ENCODE assay signal across 21 cellular contexts in genomic region chr7:105945848-105946247, GRCh38. TPM values are rescaled to one million over a fixed set of nuclear protein-coding genes. Genes with fewer than 3 reads are reported as not detected.
A peak's percentile ranks its signal among the peaks of the same experiment; 100 is the strongest.
DNase-seq lines count a peak whose midpoint lies in the region; ATAC-seq, FAIRE-seq and TF ChIP-seq lines count a peak whose summit lies in the region.
"Had no signal": no experiment of that assay in that cellular context is flagged by ENCODE, and none has a peak within 500 bp of the region (broad histone marks: within the 10 kb centered on the region; RNA-seq: fewer than 3 reads in every experiment).

No MANE protein-coding gene starts in this region.

- BruUV-seq in K562 (replicated peaks; lab: Mats Ljungman, UMichigan), result no TSS peak

- TF ChIP-seq POLR2A in K562 (conservative IDR thresholded peaks at IDR 0.05), result no peak

- H3K27me3 ChIP-seq in K562 (ENCODE audit: control insufficient read depth in 2 of 2, insufficient read depth in 2 of 2, low read length in 2 of 2), result peaks cover 26 to 35% of the 10 kb centered on the region in 2 experiments
- H3K27me3 ChIP-seq: BLaER1 treated with 17β-estradiol and CSF1 and Interleukin-3, amounts not matched to agents 10 nM and 100 nM had no signal

- H3K27ac ChIP-seq in HEK293 (ENCODE audit: extremely low read depth, low read depth, low read length) (no peak overlapping the region), K562 (ENCODE audit: extremely low read depth, low read depth, low read length) (no peak overlapping the region)
- H3K27ac ChIP-seq: 22Rv1; A549; BLaER1 treated with 17β-estradiol and CSF1 and Interleukin-3, amounts not matched to agents 10 nM and 100 nM; C4-2B had no signal

- TF ChIP-seq EP300 in K562 (IDR thresholded peaks at IDR 0.05; ENCODE audit: low read length), result no peak

- no peak for ATAC-seq in K562
- ATAC-seq: A549; CD8-positive, alpha-beta T cell had no signal

- CTCF ChIA-PET in HEK293 (lab: Yijun Ruan, JAX), result no interaction called here
- CTCF ChIA-PET in K562 (lab: Yijun Ruan, JAX; ENCODE audit: low intra/inter-chr PET ratio), result no interaction called here

- H3K4me2 ChIP-seq in K562 (ENCODE audit: insufficient read depth, low read length), result no peak overlapping the region
- H3K4me2 ChIP-seq: A549; BLaER1 treated with 17β-estradiol and CSF1 and Interleukin-3, amounts not matched to agents 10 nM and 100 nM had no signal

- no peaks in the 10 kb centered on the region for H3K4me1 ChIP-seq in HEK293 (ENCODE audit: control insufficient read depth, insufficient read depth, low read length)
- no peaks in the 10 kb centered on the region for H3K4me1 ChIP-seq in K562 (replicated peaks in 1 of 2; ENCODE audit: control insufficient read depth in 2 of 2, insufficient read depth in 2 of 2, low read length in 2 of 2)
- H3K4me1 ChIP-seq: A549; BLaER1 treated with 17β-estradiol and CSF1 and Interleukin-3, amounts not matched to agents 10 nM and 100 nM; Caco-2 had no signal

- H2AFZ ChIP-seq in K562 (ENCODE audit: low read depth, low read length), result no peak overlapping the region

- intact Hi-C loops in K562 (cut with micrococcal nuclease), result loop anchor here (10.0 kb wide), 1 partner anchor 291 kb away; no protein-coding TSS in a partner anchor

- no peak overlapping the region for H3K4me3 ChIP-seq in HEK293 (ENCODE audit: low read depth, low read length)
- H3K4me3 ChIP-seq in K562, result no peak overlapping the region
- H3K4me3 ChIP-seq: A549; BLaER1 treated with 17β-estradiol and CSF1 and Interleukin-3, amounts not matched to agents 10 nM and 100 nM had no signal

- TF ChIP-seq CTCF in HEK293 (tag by site-specific recombination; IDR thresholded peaks at IDR 0.05) (no peak), K562 (IDR thresholded peaks at IDR 0.05 in 2 of 3, conservative IDR thresholded peaks at IDR 0.05 in 1 of 3; ENCODE audit: insufficient read depth in 2 of 3, low read depth in 1 of 3, low read length in 3 of 3) (no peak)

- TF ChIP-seq RAD21 in K562 (CRISPR knock-in tag; conservative IDR thresholded peaks at IDR 0.05 in 1 of 2, IDR thresholded peaks at IDR 0.05 in 1 of 2), result no peak

- H3K79me2 ChIP-seq in K562 (ENCODE audit: control insufficient read depth, insufficient read depth, low read length), result no peaks in the 10 kb centered on the region

- peak; percentile 12 for DNase-seq in NCI-H146 (lab: John Stamatoyannopoulos, UW)
- no peak for DNase-seq in NCI-H146 treated with DMSO at 0.1 percent for 48 hours (lab: John Stamatoyannopoulos, UW; ENCODE audit: unreplicated experiment)
- no peak for DNase-seq in K562 (ENCODE audit: extremely low read depth in 1 of 4, low spot score in 3 of 4)
- DNase-seq in stimulated activated naive CD4-positive, alpha-beta T cell (lab: John Stamatoyannopoulos, UW), result no peak
- no peak for DNase-seq in SKM-1 treated with dmso at 0.1 percent for 144 hours (lab: John Stamatoyannopoulos, UW; ENCODE audit: unreplicated experiment)
- DNase-seq: AML-193; Caco-2; Calu3; CD4-positive, alpha-beta T cell; CD8-positive, alpha-beta T cell; DMS79 treated with DMSO at 0.1 percent for 48 hours; GF-D8 had no signal

- WGBS in K562 (ENCODE audit: insufficient coverage, low coverage, missing lambda C conversion rate), result 1% methylated on average over 9 of the region's 9 CpGs

- H3K36me3 ChIP-seq in HEK293 (ENCODE audit: control insufficient read depth in 2 of 2, insufficient read depth in 1 of 2, low read length in 2 of 2), result no peaks in the 10 kb centered on the region
- no peaks in the 10 kb centered on the region for H3K36me3 ChIP-seq in K562 (ENCODE audit: control insufficient read depth, insufficient read depth, low read length)
- H3K36me3 ChIP-seq: BLaER1 treated with 17β-estradiol and CSF1 and Interleukin-3, amounts not matched to agents 10 nM and 100 nM had no signal

- no peaks in the 10 kb centered on the region for H3K9me1 ChIP-seq in K562 (ENCODE audit: control insufficient read depth, insufficient read depth, low read length)

- H4K20me1 ChIP-seq in K562 (replicated peaks; ENCODE audit: control insufficient read depth, insufficient read depth, low read length), result no peaks in the 10 kb centered on the region
- H4K20me1 ChIP-seq: BLaER1 treated with 17β-estradiol and CSF1 and Interleukin-3, amounts not matched to agents 10 nM and 100 nM had no signal

- no peak overlapping the region for H3K9ac ChIP-seq in K562 (ENCODE audit: insufficient read depth in 1 of 2, low read depth in 2 of 2, low read length in 2 of 2)
- H3K9ac ChIP-seq: BLaER1 treated with 17β-estradiol and CSF1 and Interleukin-3, amounts not matched to agents 10 nM and 100 nM had no signal

- in situ Hi-C loops in K562 (cut with MboI), result no loop called here

- H3K9me3 ChIP-seq in HEK293 (ENCODE audit: control insufficient read depth, insufficient read depth, low read depth, low read length), result no peaks in the 10 kb centered on the region
- H3K9me3 ChIP-seq in K562 (replicated peaks; ENCODE audit: control insufficient read depth, insufficient read depth, low read depth, low read length), result no peaks in the 10 kb centered on the region
- H3K9me3 ChIP-seq: A549 had no signal

- FAIRE-seq in K562 (lab: Jason Lieb, UNC), result peak; percentile 56
- FAIRE-seq: A549, D721Med, G401.6, GM12891, GM19239 had no signal

- POLR2A ChIA-PET in HEK293 (lab: Yijun Ruan, JAX) (no interaction called here), K562 (lab: Yijun Ruan, JAX) (interaction anchor here (1.5 kb wide), 1 partner anchor 17 kb away, joined by 3 read pairs; no protein-coding TSS in a partner anchor)

TF ChIP-seq in K562, 482 proteins besides CTCF, POLR2A, EP300 and RAD21:
- TF ChIP-seq NELFE (IDR thresholded peaks at IDR 0.05; ENCODE audit: insufficient read depth, insufficient read length) (no peak), SOX6 (IDR thresholded peaks at IDR 0.05) (no peak), JUND (IDR thresholded peaks at IDR 0.05; ENCODE audit: borderline replicate concordance, low read depth, low read length) (peak; percentile 52; the same call in 1 of the 2 replicates), JUND (tag; IDR thresholded peaks at IDR 0.05; ENCODE audit: borderline replicate concordance, low read depth, low read length) (peak; percentile 66; the same call in 2 of the 3 replicates), JUN (IDR thresholded peaks at IDR 0.05; ENCODE audit: borderline replicate concordance, low read depth, low read length) (peak; percentile 21; the same call in 1 of the 2 replicates), JUN (CRISPR knock-in tag; IDR thresholded peaks at IDR 0.05; ENCODE audit: borderline replicate concordance) (no peak), ATF7 (IDR thresholded peaks at IDR 0.05) (peak; percentile 88), ATF1 (CRISPR knock-in tag; IDR thresholded peaks at IDR 0.05) (no peak), ATF1 (tag; IDR thresholded peaks at IDR 0.05) (peak; percentile 58)
- TF ChIP-seq, protein P1, sequence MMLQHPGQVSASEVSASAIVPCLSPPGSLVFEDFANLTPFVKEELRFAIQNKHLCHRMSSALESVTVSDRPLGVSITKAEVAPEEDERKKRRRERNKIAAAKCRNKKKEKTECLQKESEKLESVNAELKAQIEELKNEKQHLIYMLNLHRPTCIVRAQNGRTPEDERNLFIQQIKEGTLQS (IDR thresholded peaks at IDR 0.05), result peak; percentile 88
- TF ChIP-seq, protein P1 (CRISPR knock-in tag; conservative IDR thresholded peaks at IDR 0.05), result no peak
TF ChIP-seq in K562: peak in this region for 5.

RNA-seq across cellular contexts. Expression of gene CDHR3, which starts 17.2 kb away (rescaled TPM):
- total RNA-seq in K562 (2011; cell fraction: chromatin; rRNA removed; ENCODE audit: low replicate concordance), result 0.56 and 1.1 TPM in 2 replicates
- 0.50 and 0.79 TPM in 2 replicates for total RNA-seq in K562 (2011; cell fraction: nucleolus; rRNA removed)
- total RNA-seq in K562 (2011; cell fraction: nucleoplasm; rRNA removed), result 1.3 and 2.3 TPM in 2 replicates
- total RNA-seq in K562 (2014; rRNA removed) (0.09 and 0.37 TPM in 2 replicates), K562 (2014; rRNA removed; fragmentation: Illumina TruSeq; extraction: Trizol) (0.26 and 0.36 TPM in 2 replicates), K562 (2015; rRNA removed; fragmentation: Illumina TruSeq; extraction: Trizol) (0.11 TPM in 1 of 2 replicates, not detected in the other), K562 (2021) (0.34 and 0.66 TPM in 2 replicates)
- polyA plus RNA-seq in K562 (2011; rRNA removed) (0.15 and 0.33 TPM in 2 replicates), K562 (2014; fragmentation: Illumina TruSeq; extraction: Trizol) (0.10 and 0.18 TPM in 2 replicates), K562 (2014; fragmentation: Nextera tagmentation; extraction: Ambion mirVana) (under 1 TPM in 1 of 2 experiments, not detected in 1; 0.03 TPM), K562 (2014; rRNA removed) (0.19 and 0.30 TPM in 2 replicates)
- polyA plus RNA-seq in K562 (2011; cell fraction: cytosol; rRNA removed), result 0.09 and 0.18 TPM in 2 replicates
- 0.62 and 0.70 TPM in 2 replicates for polyA plus RNA-seq in K562 (2011; cell fraction: nucleus; rRNA removed)
- 0.28 and 0.44 TPM in 2 replicates for polyA plus RNA-seq in K562 (2012)
- 0.36 TPM in 1 of 2 replicates, not detected in the other for polyA minus RNA-seq in K562 (2011; rRNA and poly(A)+ RNA removed)
- not detected in 2 replicates for polyA minus RNA-seq in K562 (2011; cell fraction: cytosol; rRNA and poly(A)+ RNA removed)
- polyA minus RNA-seq in K562 (2011; cell fraction: nucleus; rRNA and poly(A)+ RNA removed), result 0.54 and 0.67 TPM in 2 replicates
